ENCODE assay signal across 21 cellular contexts in the genomic region with DNA sequence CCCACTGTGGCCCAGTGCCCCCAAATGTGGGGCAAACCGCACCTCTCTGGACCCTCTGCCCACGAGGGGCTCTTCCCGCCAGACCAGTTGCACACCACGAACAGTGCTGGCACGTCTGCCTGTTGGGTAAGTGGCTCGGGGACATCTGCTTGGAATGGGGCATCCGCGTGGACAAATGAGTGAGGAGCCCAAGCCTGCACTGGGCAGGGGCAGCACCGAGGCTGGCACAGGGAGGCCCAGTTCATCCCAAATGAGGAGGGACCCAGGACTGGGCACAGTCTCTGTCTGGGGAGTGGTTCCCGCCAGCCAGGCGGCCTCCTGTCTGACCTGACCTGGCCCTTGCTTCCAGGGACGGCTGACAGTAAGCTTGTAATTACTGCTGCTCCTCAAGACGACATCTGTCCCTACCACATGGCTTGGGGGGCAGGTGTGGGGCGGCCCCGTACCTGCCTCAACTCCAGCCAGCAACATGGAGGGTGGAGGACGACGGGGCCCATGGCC. TPM values are rescaled to one million over a fixed set of nuclear protein-coding genes. Genes with fewer than 3 reads are reported as not detected.
DNase-seq lines count a peak whose midpoint lies in the region; ATAC-seq, FAIRE-seq and TF ChIP-seq lines count a peak whose summit lies in the region.
"Had no signal": no experiment of that assay in that cellular context is flagged by ENCODE, and none has a peak within 500 bp of the region (broad histone marks: within the 10 kb centered on the region; RNA-seq: fewer than 3 reads in every experiment).

No MANE protein-coding gene starts in this region.

- TF ChIP-seq CTCF in DND-41 (IDR thresholded peaks at IDR 0.05; ENCODE audit: borderline replicate concordance, extremely low read depth, low read length, poor library complexity, severe bottlenecking), result no peak
- TF ChIP-seq CTCF in natural killer cell (IDR thresholded peaks at IDR 0.05), result no peak

- no peak overlapping the region for H3K27ac Mint-ChIP-seq in activated naive CD8-positive, alpha-beta T cell treated with anti-CD3 and anti-CD28 coated beads, Interleukin-2, amount 50 U/mL, for 24 hours
- H3K27ac Mint-ChIP-seq in natural killer cell, result peak overlapping the region; percentile 88 to 96
- H3K27ac Mint-ChIP-seq: GM23338 had no signal

- H3K4me3 Mint-ChIP-seq in activated naive CD8-positive, alpha-beta T cell treated with anti-CD3 and anti-CD28 coated beads, Interleukin-2, amount 50 U/mL, for 24 hours, result peak overlapping the region; percentile 11
- H3K4me3 Mint-ChIP-seq in natural killer cell, result peak overlapping the region; percentile 94
- H3K4me3 Mint-ChIP-seq: GM23338 had no signal

- no peaks in the 10 kb centered on the region for H3K36me3 ChIP-seq in DND-41 (ENCODE audit: insufficient read depth, low read length)
- H3K36me3 ChIP-seq: gastrocnemius medialis, upper lobe of right lung had no signal

- peak overlapping the region; percentile 74 for H3K4me2 ChIP-seq in DND-41 (ENCODE audit: insufficient read depth, low read length)
- H3K4me2 ChIP-seq: GM23338 had no signal

- H3K79me2 ChIP-seq in DND-41 (ENCODE audit: insufficient read depth, low read length), result 0 out of 2 replicates have a peak, but pooled peaks cover 5% of the 10 kb centered on the region

- H3K4me3 ChIP-seq in DND-41 (ENCODE audit: low read depth in 1 of 2, low read length in 2 of 2), result no peak overlapping the region
- H3K4me3 ChIP-seq: gastrocnemius medialis, GM12878, GM23338, upper lobe of right lung had no signal

- no peak overlapping the region for H3K9ac ChIP-seq in DND-41 (ENCODE audit: low read depth, low read length)

- no peaks in the 10 kb centered on the region for H3K9me3 ChIP-seq in DND-41 (ENCODE audit: insufficient read depth, low read length, severe bottlenecking)
- H3K9me3 ChIP-seq: gastrocnemius medialis, upper lobe of right lung had no signal

- H3K27me3 Mint-ChIP-seq in activated naive CD8-positive, alpha-beta T cell treated with anti-CD3 and anti-CD28 coated beads, Interleukin-2, amount 50 U/mL, for 24 hours, result peaks cover 27% of the 10 kb centered on the region
- H3K27me3 Mint-ChIP-seq in natural killer cell (ENCODE audit: low read depth in 2 of 2), result no peaks in the 10 kb centered on the region

- no peak for ATAC-seq in DND-41 (ENCODE audit: insufficient read depth, low read depth)
- ATAC-seq in activated naive CD8-positive, alpha-beta T cell treated with anti-CD3 and anti-CD28 coated beads, Interleukin-2, amount 50 U/mL, for 24 hours, result no peak
- no peak for ATAC-seq in natural killer cell
- no peak for ATAC-seq in GM18858 (IDR thresholded peaks at IDR 0.05; ENCODE audit: unreplicated experiment)
- ATAC-seq in HG02981 (IDR thresholded peaks at IDR 0.05; ENCODE audit: unreplicated experiment), result no peak
- ATAC-seq: gastrocnemius medialis; GM12878; GM23338; left ventricle myocardium superior; Right ventricle myocardium inferior; stimulated activated naive CD8-positive, alpha-beta T cell treated with anti-CD3 and anti-CD28 coated beads, Interleukin-15, Interleukin-2, amounts not matched to agents 100 U/mL and 50 U/mL, for 24 hours; upper lobe of right lung had no signal

- peaks cover 25% of the 10 kb centered on the region for H3K4me1 ChIP-seq in DND-41 (ENCODE audit: insufficient read depth, low read length)

- FAIRE-seq in RCC 7860 (lab: Jason Lieb, UNC), result no peak
- FAIRE-seq: GM12878 had no signal

- H2AFZ ChIP-seq in DND-41 (ENCODE audit: low read depth, low read length), result no peak overlapping the region
- H2AFZ ChIP-seq: GM23338 had no signal

- DNase-seq in NCI-H82 (lab: John Stamatoyannopoulos, UW) (peak; percentile 39), NCI-H82 treated with DMSO at 0.1 percent for 48 hours (lab: John Stamatoyannopoulos, UW; ENCODE audit: unreplicated experiment) (no peak), DND-41 (no peak), natural killer cell (no peak), RCC 7860 (ENCODE audit: low spot score) (no peak)
- DNase-seq in activated naive CD8-positive, alpha-beta T cell treated with anti-CD3 and anti-CD28 coated beads, Interleukin-2, amount 50 U/mL, for 24 hours, result no peak
- DNase-seq: activated CD4-positive, alpha-beta T cell treated with anti-CD3 and anti-CD28 coated beads for 1 hour; activated T-cell treated with anti-CD3 and anti-CD28 coated beads, Interleukin-2, amount 50 U/mL, for 48 hours; gastrocnemius medialis; left ventricle myocardium superior; NCI-H1436 treated with DMSO at 0.1 percent for 48 hours; NK-92 treated with Interleukin-12 subunit alpha and Interleukin-12 subunit beta, amount 100 ng/mL, for 24 hours; stimulated activated naive CD8-positive, alpha-beta T cell treated with anti-CD3 and anti-CD28 coated beads, Interleukin-15, Interleukin-2, amounts not matched to agents 100 U/mL and 50 U/mL, for 24 hours; upper lobe of right lung had no signal

- H3K9me3 Mint-ChIP-seq in activated naive CD8-positive, alpha-beta T cell treated with anti-CD3 and anti-CD28 coated beads, Interleukin-2, amount 50 U/mL, for 24 hours, result no peaks in the 10 kb centered on the region
- H3K9me3 Mint-ChIP-seq in natural killer cell, result no peaks in the 10 kb centered on the region

- H3K27me3 ChIP-seq in DND-41 (ENCODE audit: insufficient read depth, low read length, poor library complexity), result no peaks in the 10 kb centered on the region

- intact Hi-C loops in natural killer cell (cut with micrococcal nuclease), result loop anchor here (5.0 kb wide), 2 partner anchors 37 to 48 kb away; no protein-coding TSS in a partner anchor

- no peaks in the 10 kb centered on the region for H3K36me3 Mint-ChIP-seq in activated naive CD8-positive, alpha-beta T cell treated with anti-CD3 and anti-CD28 coated beads, Interleukin-2, amount 50 U/mL, for 24 hours (ENCODE audit: low read depth)
- no peaks in the 10 kb centered on the region for H3K36me3 Mint-ChIP-seq in natural killer cell

- peaks cover 15% of the 10 kb centered on the region for H3K4me1 Mint-ChIP-seq in activated naive CD8-positive, alpha-beta T cell treated with anti-CD3 and anti-CD28 coated beads, Interleukin-2, amount 50 U/mL, for 24 hours
- peaks cover 50 to 62% of the 10 kb centered on the region in 2 donors for H3K4me1 Mint-ChIP-seq in natural killer cell

- H3K27ac ChIP-seq in DND-41 (ENCODE audit: low read length), result no peak overlapping the region; the same call in 1 of the 2 replicates
- H3K27ac ChIP-seq: 22Rv1, gastrocnemius medialis, upper lobe of right lung had no signal

- H4K20me1 ChIP-seq in DND-41 (ENCODE audit: insufficient read depth, low read length), result no peaks in the 10 kb centered on the region

RNA-seq across cellular contexts. Expression of gene SPON2, which starts 3.2 kb away (rescaled TPM):
- total RNA-seq in natural killer cell, result 1,000 to 10,000 TPM; 1,124 to 1,574 (median 1,339) TPM

RNA-seq across cellular contexts. Expression of gene RNF212, which starts 55.9 kb away (rescaled TPM):
- 1 to 10 TPM; 1.0 to 2.0 (median 1.7) TPM for total RNA-seq in natural killer cell
- total RNA-seq: GM12878, myocyte had no signal
